1 cellular context compared by ENCODE assay signal in the genomic region with DNA sequence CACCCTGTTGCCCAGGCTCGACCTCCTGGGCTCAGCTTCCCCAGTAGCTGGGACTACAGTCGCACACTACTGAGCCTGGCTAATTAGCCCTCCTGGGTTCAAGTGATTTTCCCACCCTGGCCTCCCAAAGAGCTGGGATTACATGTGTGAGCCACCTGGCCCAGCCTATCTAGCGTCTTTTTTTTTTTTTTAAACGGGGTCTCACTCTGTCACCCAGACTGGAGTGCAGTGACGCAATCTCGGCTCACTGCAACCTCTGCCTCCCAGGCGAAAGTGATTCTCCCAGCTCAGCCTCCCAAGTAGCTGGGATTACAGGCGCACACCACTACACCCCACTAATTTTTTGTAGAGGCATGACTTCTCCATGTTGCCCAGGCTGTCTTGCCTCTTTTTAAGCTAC.
TF ChIP-seq lines count a peak whose summit lies in the region.

No MANE protein-coding gene starts in this region.

TF ChIP-seq in HepG2, 621 proteins besides CTCF, POLR2A, EP300 and RAD21 (continued from another document):
- no peak for TF ChIP-seq SOX5 (CRISPR knock-in tag; IDR thresholded peaks at IDR 0.05; ENCODE audit: borderline replicate concordance)
- TF ChIP-seq ZNF292 (CRISPR knock-in tag; IDR thresholded peaks at IDR 0.05; ENCODE audit: borderline replicate concordance, low read depth): no peak
- TF ChIP-seq, protein P1, sequence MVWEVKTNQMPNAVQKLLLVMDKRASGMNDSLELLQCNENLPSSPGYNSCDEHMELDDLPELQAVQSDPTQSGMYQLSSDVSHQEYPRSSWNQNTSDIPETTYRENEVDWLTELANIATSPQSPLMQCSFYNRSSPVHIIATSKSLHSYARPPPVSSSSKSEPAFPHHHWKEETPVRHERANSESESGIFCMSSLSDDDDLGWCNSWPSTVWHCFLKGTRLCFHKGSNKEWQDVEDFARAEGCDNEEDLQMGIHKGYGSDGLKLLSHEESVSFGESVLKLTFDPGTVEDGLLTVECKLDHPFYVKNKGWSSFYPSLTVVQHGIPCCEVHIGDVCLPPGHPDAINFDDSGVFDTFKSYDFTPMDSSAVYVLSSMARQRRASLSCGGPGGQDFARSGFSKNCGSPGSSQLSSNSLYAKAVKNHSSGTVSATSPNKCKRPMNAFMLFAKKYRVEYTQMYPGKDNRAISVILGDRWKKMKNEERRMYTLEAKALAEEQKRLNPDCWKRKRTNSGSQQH (CRISPR knock-in tag; IDR thresholded peaks at IDR 0.05; ENCODE audit: low read depth): no peak
- TF ChIP-seq ZNF317 (CRISPR knock-in tag; IDR thresholded peaks at IDR 0.05): no peak
- TF ChIP-seq ZNF101 (CRISPR knock-in tag; IDR thresholded peaks at IDR 0.05; ENCODE audit: borderline replicate concordance, low read depth): no peak
- TF ChIP-seq FOSL2 (CRISPR knock-in tag; IDR thresholded peaks at IDR 0.05): no peak
- TF ChIP-seq ZNF558 (CRISPR knock-in tag; IDR thresholded peaks at IDR 0.05; ENCODE audit: borderline replicate concordance): no peak
- TF ChIP-seq FOXA3 (CRISPR knock-in tag; IDR thresholded peaks at IDR 0.05): no peak
- TF ChIP-seq PHF21A (CRISPR knock-in tag; IDR thresholded peaks at IDR 0.05): no peak
- no peak for TF ChIP-seq HNF4A (CRISPR knock-in tag; IDR thresholded peaks at IDR 0.05)
- no peak for TF ChIP-seq ZNF530 (CRISPR knock-in tag; IDR thresholded peaks at IDR 0.05; ENCODE audit: low read depth)
- TF ChIP-seq, protein P2, sequence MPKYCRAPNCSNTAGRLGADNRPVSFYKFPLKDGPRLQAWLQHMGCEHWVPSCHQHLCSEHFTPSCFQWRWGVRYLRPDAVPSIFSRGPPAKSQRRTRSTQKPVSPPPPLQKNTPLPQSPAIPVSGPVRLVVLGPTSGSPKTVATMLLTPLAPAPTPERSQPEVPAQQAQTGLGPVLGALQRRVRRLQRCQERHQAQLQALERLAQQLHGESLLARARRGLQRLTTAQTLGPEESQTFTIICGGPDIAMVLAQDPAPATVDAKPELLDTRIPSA (CRISPR knock-in tag; IDR thresholded peaks at IDR 0.05; ENCODE audit: borderline replicate concordance): no peak
- TF ChIP-seq ZZZ3 (CRISPR knock-in tag; IDR thresholded peaks at IDR 0.05; ENCODE audit: borderline replicate concordance): no peak
- TF ChIP-seq ZNF777 (CRISPR knock-in tag; IDR thresholded peaks at IDR 0.05): no peak
- TF ChIP-seq SALL1 (CRISPR knock-in tag; IDR thresholded peaks at IDR 0.05): 0 out of 2 replicates have a peak, but pooled peaks have one; percentile 13
- no peak for TF ChIP-seq NR1H2 (CRISPR knock-in tag; IDR thresholded peaks at IDR 0.05; ENCODE audit: borderline replicate concordance, low read depth)
- TF ChIP-seq FOSL1 (CRISPR knock-in tag; IDR thresholded peaks at IDR 0.05; ENCODE audit: borderline replicate concordance): no peak
- TF ChIP-seq ASH2L (IDR thresholded peaks at IDR 0.05; ENCODE audit: insufficient read length, low read depth, low read length): no peak
